Comparison of ENCODE assay signal across 15 cellular contexts in genomic region chr21:14356771-14357170, GRCh38.
"Had no signal": no experiment of that assay in that cellular context is flagged by ENCODE, and none has a peak within 500 bp of the region (broad histone marks: within the 10 kb centered on the region; RNA-seq: fewer than 3 reads in every experiment).

No MANE protein-coding gene starts in this region.

- DNase-seq: activated CD4-positive, alpha-beta T cell treated with anti-CD3 and anti-CD28 coated beads, Interleukin-2, amount 10 ng/mL, durations not matched to agents 7 days and 5 days; activated CD8-positive, alpha-beta memory T cell treated with anti-CD3 and anti-CD28 coated beads for 24 hours; activated naive CD4-positive, alpha-beta T cell treated with anti-CD3 and anti-CD28 coated beads, Interleukin-2, amount 10 ng/mL, durations not matched to agents 7 days and 5 days; central memory CD4-positive, alpha-beta T cell; cortex of kidney; effector memory CD4-positive, alpha-beta T cell; immature natural killer cell; nephron progenitor cell; stimulated activated CD4-positive, alpha-beta T cell treated with anti-CD3 and anti-CD28 coated beads, Interleukin-4, amount 100 ng/mL, for 1 hour; stimulated activated CD8-positive, alpha-beta memory T cell treated with anti-CD3 and anti-CD28 coated beads, Interleukin-4, amount 100 ng/mL, for 48 hours; stimulated activated naive CD8-positive, alpha-beta T cell treated with anti-CD3 and anti-CD28 coated beads, Interleukin-15, Interleukin-2, amounts not matched to agents 100 U/mL and 50 U/mL, for 24 hours; T-helper 17 cell; testis; upper lobe of right lung had no signal

- ATAC-seq: stimulated activated naive CD8-positive, alpha-beta T cell treated with anti-CD3 and anti-CD28 coated beads, Interleukin-15, Interleukin-2, amounts not matched to agents 100 U/mL and 50 U/mL, for 24 hours; T-helper 17 cell; upper lobe of right lung; WTC11 had no signal

- H3K9me3 ChIP-seq: testis, upper lobe of right lung had no signal

- H3K27me3 ChIP-seq: testis, upper lobe of right lung had no signal

- H3K27ac ChIP-seq: testis, upper lobe of right lung had no signal

- H3K4me3 ChIP-seq: testis, upper lobe of right lung had no signal

- H3K4me1 ChIP-seq: testis, upper lobe of right lung had no signal

- H3K36me3 ChIP-seq: upper lobe of right lung had no signal
